Comparison of ENCODE assay signal across 12 cellular contexts in the genomic region with DNA sequence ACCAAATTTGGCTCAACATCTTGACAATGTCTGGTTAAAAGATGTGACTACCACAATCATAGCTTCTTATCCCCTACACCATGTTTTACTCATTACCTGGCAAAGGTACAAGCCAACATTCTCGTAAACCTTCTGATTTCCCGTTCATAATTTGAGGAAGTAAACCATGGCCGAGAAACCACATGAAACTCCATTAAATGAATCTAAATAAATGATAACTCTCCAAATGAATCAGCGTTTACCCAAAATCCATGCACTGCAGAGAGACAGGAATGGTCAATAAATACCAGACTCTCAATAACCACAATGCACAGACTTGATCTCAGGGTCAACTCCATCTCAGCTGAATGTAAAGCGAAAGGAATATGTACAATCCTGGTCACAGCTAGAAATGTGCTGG.
DNase-seq lines count a peak whose midpoint lies in the region; ATAC-seq and TF ChIP-seq lines count a peak whose summit lies in the region.
"Had no signal": no experiment of that assay in that cellular context is flagged by ENCODE, and none has a peak within 500 bp of the region (broad histone marks: within the 10 kb centered on the region; RNA-seq: fewer than 3 reads in every experiment).

No MANE protein-coding gene starts in this region.

- H3K4me1 Mint-ChIP-seq in type B pancreatic cell (ENCODE audit: unreplicated experiment): no peaks in the 10 kb centered on the region
- H3K4me1 Mint-ChIP-seq: stimulated activated naive CD8-positive, alpha-beta T cell treated with anti-CD3 and anti-CD28 coated beads, Interleukin-15, amount 100 ng/mL, for 72 hours had no signal

- no peak overlapping the region for H3K27ac Mint-ChIP-seq in type B pancreatic cell
- H3K27ac Mint-ChIP-seq: activated CD8-positive, alpha-beta T cell treated with anti-CD3 and anti-CD28 coated beads, Interleukin-2, amount 10 ng/mL, durations not matched to agents 7 days and 5 days; activated naive CD4-positive, alpha-beta T cell treated with anti-CD3 and anti-CD28 coated beads, Interleukin-2, amount 50 U/mL, for 72 hours; stimulated activated naive CD8-positive, alpha-beta T cell treated with anti-CD3 and anti-CD28 coated beads, Interleukin-15, amount 100 ng/mL, for 72 hours had no signal

- ATAC-seq in GM18907 (IDR thresholded peaks at IDR 0.05; ENCODE audit: unreplicated experiment): peak; percentile 77
- ATAC-seq in HG03175 (IDR thresholded peaks at IDR 0.05; ENCODE audit: unreplicated experiment): peak; percentile 84
- ATAC-seq: activated CD8-positive, alpha-beta T cell treated with anti-CD3 and anti-CD28 coated beads, Interleukin-2, amount 10 ng/mL, durations not matched to agents 7 days and 5 days; activated naive CD4-positive, alpha-beta T cell treated with anti-CD3 and anti-CD28 coated beads, Interleukin-2, amount 50 U/mL, for 72 hours; stimulated activated naive CD8-positive, alpha-beta T cell treated with anti-CD3 and anti-CD28 coated beads, Interleukin-15, amount 100 ng/mL, for 72 hours had no signal

- DNase-seq in H4 (ENCODE audit: low spot score): peak; percentile 79
- DNase-seq in germinal center (ENCODE audit: low spot score): peak; percentile 11
- DNase-seq in type B pancreatic cell (ENCODE audit: extremely low spot score, unreplicated experiment): no peak
- no peak for DNase-seq in NCI-H526 (lab: John Stamatoyannopoulos, UW)
- DNase-seq in DMS153 (lab: John Stamatoyannopoulos, UW): no peak
- DNase-seq: activated CD8-positive, alpha-beta T cell treated with anti-CD3 and anti-CD28 coated beads, Interleukin-2, amount 10 ng/mL, durations not matched to agents 7 days and 5 days; stimulated activated CD4-positive, alpha-beta T cell treated with anti-CD3 and anti-CD28 coated beads, Interleukin-4, amount 100 ng/mL, for 24 hours; stimulated activated naive CD8-positive, alpha-beta T cell treated with anti-CD3 and anti-CD28 coated beads, Interleukin-15, amount 100 ng/mL, for 72 hours; T-helper 2 cell had no signal

- H3K27me3 Mint-ChIP-seq in type B pancreatic cell: no peaks in the 10 kb centered on the region
- H3K27me3 Mint-ChIP-seq: stimulated activated naive CD8-positive, alpha-beta T cell treated with anti-CD3 and anti-CD28 coated beads, Interleukin-15, amount 100 ng/mL, for 72 hours had no signal

- no peaks in the 10 kb centered on the region for H3K9me3 Mint-ChIP-seq in type B pancreatic cell

- H3K36me3 Mint-ChIP-seq in type B pancreatic cell: no peaks in the 10 kb centered on the region
- H3K36me3 Mint-ChIP-seq: activated naive CD4-positive, alpha-beta T cell treated with anti-CD3 and anti-CD28 coated beads, Interleukin-2, amount 50 U/mL, for 72 hours had no signal

- H3K4me3 Mint-ChIP-seq in type B pancreatic cell: no peak overlapping the region
- H3K4me3 Mint-ChIP-seq: activated CD8-positive, alpha-beta T cell treated with anti-CD3 and anti-CD28 coated beads, Interleukin-2, amount 10 ng/mL, durations not matched to agents 7 days and 5 days; stimulated activated naive CD8-positive, alpha-beta T cell treated with anti-CD3 and anti-CD28 coated beads, Interleukin-15, amount 100 ng/mL, for 72 hours had no signal

- no peak for TF ChIP-seq CTCF in type B pancreatic cell (conservative IDR thresholded peaks at IDR 0.05)

Comparison
In these comparisons a context has a peak if more than half of its experiments do, and no peak if none do; other contexts are left out.
1. DNase-seq: peak in H4 (single experiment) and germinal center (single experiment); none in type B pancreatic cell (single experiment), NCI-H526 (0 of 2) and DMS153 (single experiment).